Comparison of ENCODE assay signal across 8 cellular contexts in genomic region chr7:74453321-74454011, GRCh38. TPM values are rescaled to one million over a fixed set of nuclear protein-coding genes. Genes with fewer than 3 reads are reported as not detected.
DNase-seq lines count a peak whose midpoint lies in the region; ATAC-seq and TF ChIP-seq lines count a peak whose summit lies in the region.

Gene GTF2IRD1 (plus strand): TSS chr7:74453906. CDS start chr7:74508081, 54,175 bp downstream.

- H3K79me2 ChIP-seq in osteoblast (ENCODE audit: insufficient read depth, low read length): peaks cover 53% of the 10 kb centered on the region

- H3K4me2 ChIP-seq in osteoblast (ENCODE audit: insufficient read depth, low read length): peak within 1 kb of the TSS; percentile 83

- 1 to 4% (median 3%) methylated on average over 5 to 57 of the region's 62 CpGs for WGBS in adrenal gland, 4 donors

- DNase-seq in GM03348 (ENCODE audit: low spot score) (peak; percentile 93), NCI-H1048 (lab: John Stamatoyannopoulos, UW) (peak; percentile 77), SKM-1 (lab: John Stamatoyannopoulos, UW; ENCODE audit: unreplicated experiment) (peak; percentile 34), adrenal gland (peak; percentile 72 to 89 (median 80)), Right ventricle myocardium superior (peak; percentile 82), osteoblast (ENCODE audit: insufficient read length, low spot score, missing footprints) (peak; percentile 99), ureter (ENCODE audit: low spot score) (peak; percentile 82)

- H3K9me3 ChIP-seq in adrenal gland (replicated peaks in 1 of 3): no peaks in the 10 kb centered on the region
- H3K9me3 ChIP-seq in osteoblast (ENCODE audit: low read depth, low read length): no peaks in the 10 kb centered on the region

- TF ChIP-seq CTCF in adrenal gland (IDR thresholded peaks at IDR 0.05) (no peak), osteoblast (IDR thresholded peaks at IDR 0.05; ENCODE audit: extremely low read depth, low read depth, low read length) (no peak)

- H3K4me1 ChIP-seq in adrenal gland (replicated peaks in 1 of 2) (peaks cover 21 to 22% of the 10 kb centered on the region in 2 donors), osteoblast (ENCODE audit: insufficient read depth, low read length) (peaks cover 27% of the 10 kb centered on the region)

- H3K4me3 ChIP-seq in adrenal gland: peak within 1 kb of the TSS in 3 of 4 donors; percentile 28 to 89 (median 86)
- H3K4me3 ChIP-seq in osteoblast (ENCODE audit: insufficient read depth, low read length): peak within 1 kb of the TSS; percentile 79

- H2AFZ ChIP-seq in osteoblast (ENCODE audit: low read length): peak within 1 kb of the TSS; percentile 88

- H4K20me1 ChIP-seq in osteoblast (ENCODE audit: insufficient read depth, low read length): peaks cover 11% of the 10 kb centered on the region

- peak within 1 kb of the TSS; percentile 83 to 96 (median 92) for H3K27ac ChIP-seq in adrenal gland
- peak within 1 kb of the TSS; percentile 90 for H3K27ac ChIP-seq in osteoblast (ENCODE audit: low read depth, low read length)

- no peak for TF ChIP-seq POLR2A in adrenal gland (IDR thresholded peaks at IDR 0.05)

- ATAC-seq in Right ventricle myocardium superior (ENCODE audit: poor library complexity) (peak; percentile 51), HG03571 (IDR thresholded peaks at IDR 0.05; ENCODE audit: unreplicated experiment) (no peak)

- H3K36me3 ChIP-seq in adrenal gland (replicated peaks in 1 of 2): no peaks in the 10 kb centered on the region
- H3K36me3 ChIP-seq in osteoblast (ENCODE audit: insufficient read depth, low read length): no peaks in the 10 kb centered on the region

- intact Hi-C loops in adrenal gland (cut with DNase I) (no loop called here), Right ventricle myocardium superior (cut with DNase I) (loop anchor here (10.0 kb wide), 1 partner anchor 81 kb away; no protein-coding TSS in a partner anchor)

- H3K27me3 ChIP-seq in adrenal gland (no peaks in the 10 kb centered on the region), osteoblast (ENCODE audit: insufficient read depth, low read length) (no peaks in the 10 kb centered on the region)

RNA-seq across cellular contexts. Expression of gene GTF2IRD1, which starts in this region (rescaled TPM):
- total RNA-seq in adrenal gland: 10 to 100 TPM; 19.7 to 41.3 (median 25.5) TPM
- polyA plus RNA-seq in adrenal gland: 10 to 100 TPM; 20.5 to 28.0 (median 27.8) TPM
- total RNA-seq in Right ventricle myocardium superior: 21.7 TPM
- 15.9 and 18.6 TPM in 2 replicates for total RNA-seq in osteoblast
- 30.0 TPM for total RNA-seq in ureter

Comparison
In these comparisons a context has a peak if more than half of its experiments do, and no peak if none do; other contexts are left out.
1. DNase-seq: peak in every context shown above with its lines; median percentile 99 in osteoblast; 93 in GM03348; 82 in Right ventricle myocardium superior; 82 in ureter; 80 in adrenal gland; 77 in NCI-H1048; 34 in SKM-1.